ENCODE assay signal across 23 cellular contexts in genomic region chr10:91875156-91875555, GRCh38.
"Had no signal": no experiment of that assay in that cellular context is flagged by ENCODE, and none has a peak within 500 bp of the region (broad histone marks: within the 10 kb centered on the region; RNA-seq: fewer than 3 reads in every experiment).

No MANE protein-coding gene starts in this region.

- H3K4me3 ChIP-seq: K562 had no signal

- H3K9ac ChIP-seq: KMS-11 had no signal

- H3K4me1 Mint-ChIP-seq: IgD-negative memory B cell had no signal

- H3K4me3 Mint-ChIP-seq: IgD-negative memory B cell had no signal

- H3K27ac ChIP-seq: KMS-11, RWPE1 had no signal

- DNase-seq: Kasumi-1, MM.1S, MV-4-11, NCI-H1048, NCI-H1105, NCI-H1417, NCI-H1436 treated with DMSO at 0.1 percent for 48 hours, NCI-H1694, NCI-H187 treated with DMSO at 0.1 percent for 48 hours, NCI-H2029 treated with DMSO at 0.1 percent for 48 hours, NCI-H2171, NCI-H226, NCI-H446, NCI-H510A, NCI-H524 treated with DMSO at 0.1 percent for 48 hours, NCI-H69, NCI-H774, PC-3, SHP77 had no signal

- H3K27ac Mint-ChIP-seq: IgD-negative memory B cell had no signal

- H3K9me3 Mint-ChIP-seq: IgD-negative memory B cell had no signal

- H3K27me3 Mint-ChIP-seq: IgD-negative memory B cell had no signal

- H3K4me2 ChIP-seq: KMS-11 had no signal

- H3K36me3 Mint-ChIP-seq: IgD-negative memory B cell had no signal
